ENCODE assay signal across 9 cellular contexts in the genomic region with DNA sequence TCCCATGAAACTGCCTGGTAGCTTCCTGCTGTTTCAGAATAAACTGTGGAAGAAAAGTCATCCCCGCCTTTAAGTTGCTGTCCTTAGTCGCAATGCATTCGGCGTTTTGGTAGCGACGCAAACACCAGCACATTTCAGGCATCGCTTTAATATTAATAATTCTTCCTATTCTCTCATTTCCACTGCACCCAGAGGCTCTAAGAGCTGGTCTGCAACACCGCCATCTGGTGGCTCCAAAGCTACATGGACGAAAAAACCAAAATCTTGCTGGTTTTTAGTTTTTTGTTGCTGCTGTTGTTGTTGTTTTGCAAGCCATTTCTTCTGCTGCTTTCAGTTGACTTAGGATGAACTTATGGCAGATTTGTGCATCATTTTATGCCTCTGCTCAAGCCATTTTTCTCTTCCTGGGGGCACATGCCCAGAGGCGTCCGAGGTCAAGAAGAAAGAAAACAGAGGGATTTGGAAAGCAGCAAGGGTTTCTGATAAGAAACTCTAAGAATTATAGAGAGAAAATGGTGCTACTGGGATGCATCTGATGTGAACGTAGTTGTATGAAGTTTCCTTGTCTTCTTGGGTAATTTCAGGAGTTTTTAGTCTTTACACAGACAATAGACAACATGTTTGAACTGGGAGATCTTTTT.
A peak's percentile ranks its signal among the peaks of the same experiment; 100 is the strongest.
DNase-seq lines count a peak whose midpoint lies in the region; ATAC-seq and TF ChIP-seq lines count a peak whose summit lies in the region.
"Had no signal": no experiment of that assay in that cellular context is flagged by ENCODE, and none has a peak within 500 bp of the region (broad histone marks: within the 10 kb centered on the region; RNA-seq: fewer than 3 reads in every experiment).

No MANE protein-coding gene starts in this region.

- no peak for TF ChIP-seq POLR2A in body of pancreas (IDR thresholded peaks at IDR 0.05)

- H3K9me3 Mint-ChIP-seq in CD4-positive, alpha-beta T cell: no peaks in the 10 kb centered on the region

- no peaks in the 10 kb centered on the region for H3K36me3 Mint-ChIP-seq in CD4-positive, alpha-beta T cell (ENCODE audit: low read depth)

- CTCF ChIA-PET in CD4-positive, alpha-beta T cell (lab: Charles Lee): interaction anchor here (1.5 kb wide), 1 partner anchor 905 kb away, joined by 4 read pairs; no protein-coding TSS in a partner anchor

- H3K9me3 ChIP-seq in CD4-positive, alpha-beta T cell (ENCODE audit: control insufficient read depth, low read length): no peaks in the 10 kb centered on the region
- no peaks in the 10 kb centered on the region for H3K9me3 ChIP-seq in body of pancreas
- H3K9me3 ChIP-seq in tibial artery: no peaks in the 10 kb centered on the region

- intact Hi-C loops in CD4-positive, alpha-beta T cell (cut with DNase I, micrococcal nuclease): loop anchor here in 1 of 2 experiments (2.0 kb wide), 1 partner anchor 903 kb away; no protein-coding TSS in a partner anchor
- intact Hi-C loops in body of pancreas (cut with DNase I): loop anchor here (10.0 kb wide), 1 partner anchor 911 kb away; no protein-coding TSS in a partner anchor
- intact Hi-C loops in tibial artery (cut with DNase I; ENCODE audit: low total_unique reads): loop anchor here (5.0 kb wide), 1 partner anchor 904 kb away; no protein-coding TSS in a partner anchor

- H3K27ac ChIP-seq in CD4-positive, alpha-beta T cell (ENCODE audit: low read depth, low read length): no peak overlapping the region
- H3K27ac ChIP-seq in body of pancreas (no peak overlapping the region), tibial artery (no peak overlapping the region)

- no peaks in the 10 kb centered on the region for H3K36me3 ChIP-seq in body of pancreas (replicated peaks in 1 of 2; ENCODE audit: insufficient read depth in 1 of 2, low read depth in 2 of 2)
- H3K36me3 ChIP-seq in tibial artery: no peaks in the 10 kb centered on the region

- no peaks in the 10 kb centered on the region for H3K4me1 ChIP-seq in body of pancreas
- no peaks in the 10 kb centered on the region for H3K4me1 ChIP-seq in tibial artery

- no peak overlapping the region for H3K4me3 ChIP-seq in body of pancreas
- no peak overlapping the region for H3K4me3 ChIP-seq in tibial artery

- WGBS in body of pancreas, 2 donors: 20 to 25% methylated on average over 12 of the region's 12 CpGs

- no peaks in the 10 kb centered on the region for H3K4me1 Mint-ChIP-seq in CD4-positive, alpha-beta T cell (ENCODE audit: low read depth)

- H3K27ac Mint-ChIP-seq in CD4-positive, alpha-beta T cell: no peak overlapping the region

- no peak overlapping the region for H3K4me3 Mint-ChIP-seq in CD4-positive, alpha-beta T cell

- POLR2A ChIA-PET in CD4-positive, alpha-beta T cell (lab: Charles Lee): no interaction called here

- DNase-seq in CD4-positive, alpha-beta T cell: peak in 3 of 10 experiments; percentile 0 to 5 (median 2)
- DNase-seq in GM20000 (ENCODE audit: low spot score) (peak; percentile 58), NCI-H460 (ENCODE audit: extremely low read depth, low read depth) (peak; percentile 3), body of pancreas (peak; percentile 21 to 47 (median 32)), kidney glomerular epithelial cell (lab: John Stamatoyannopoulos, UW) (peak; percentile 17), tibial artery (no peak), T1000 (lab: John Stamatoyannopoulos, UW) (no peak)

- TF ChIP-seq CTCF in CD4-positive, alpha-beta T cell (IDR thresholded peaks at IDR 0.05): peak; percentile 38
- TF ChIP-seq CTCF in GM20000 (IDR thresholded peaks at IDR 0.05; ENCODE audit: extremely low read depth, missing control alignments) (peak; percentile 64), body of pancreas (IDR thresholded peaks at IDR 0.05) (peak; percentile 51 to 62 (median 60)), tibial artery (IDR thresholded peaks at IDR 0.05) (peak; percentile 26 to 34)

- H3K27me3 ChIP-seq in CD4-positive, alpha-beta T cell (ENCODE audit: control insufficient read depth, insufficient read depth, low read length): no peaks in the 10 kb centered on the region
- H3K27me3 ChIP-seq in body of pancreas: no peaks in the 10 kb centered on the region
- H3K27me3 ChIP-seq in tibial artery: no peaks in the 10 kb centered on the region

- ATAC-seq in CD4-positive, alpha-beta T cell (ENCODE audit: poor library complexity): no peak
- ATAC-seq in body of pancreas (no peak), HG03432 (IDR thresholded peaks at IDR 0.05; ENCODE audit: unreplicated experiment) (no peak)
- ATAC-seq: left colon had no signal

- no peaks in the 10 kb centered on the region for H3K27me3 Mint-ChIP-seq in CD4-positive, alpha-beta T cell

Comparison
In these comparisons a context has a peak if more than half of its experiments do, and no peak if none do; other contexts are left out.
1. DNase-seq: peak in GM20000 (single experiment), NCI-H460 (single experiment), body of pancreas (4 of 4) and kidney glomerular epithelial cell (single experiment); none in tibial artery (0 of 2) and T1000 (single experiment).
2. Peak in every context shown above with its lines, with median percentiles within 50 percentile points of each other: CTCF ChIP-seq.